In the genomic region with DNA sequence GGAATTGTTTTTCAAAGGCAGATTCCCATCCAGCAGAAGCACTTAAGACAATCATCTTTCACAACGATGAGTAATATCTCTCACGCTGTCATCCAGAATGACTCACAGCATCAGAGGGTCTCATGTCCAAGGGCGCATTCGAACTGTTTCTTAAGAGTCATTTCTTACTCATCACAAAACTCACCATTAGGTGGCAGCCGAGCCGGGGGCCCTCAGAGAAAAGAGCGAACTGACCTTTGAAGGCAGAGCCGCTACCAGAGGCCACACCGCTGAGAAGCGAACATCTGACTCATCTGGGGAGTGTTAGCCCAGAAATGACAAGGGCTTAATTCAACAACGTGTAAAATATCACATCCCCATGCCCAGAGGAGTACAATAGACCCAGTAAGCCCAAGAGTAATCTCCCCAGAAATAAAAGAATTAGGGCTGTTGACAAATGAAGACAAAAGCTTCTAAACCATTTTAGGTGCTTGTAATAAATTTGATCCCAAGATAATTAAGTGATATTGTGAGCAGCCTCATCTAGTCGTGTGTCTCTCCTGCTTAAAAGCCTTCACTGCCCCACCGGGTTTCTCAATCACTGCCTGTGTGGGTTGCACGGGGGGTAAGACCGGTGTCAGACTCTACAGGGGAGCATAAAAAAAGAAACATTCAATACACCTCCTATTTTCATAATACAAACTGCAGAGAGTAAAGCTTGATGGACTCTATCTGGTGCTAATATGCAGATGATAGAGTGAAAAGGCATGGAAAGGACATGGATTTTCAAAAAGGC, we compare ENCODE assay signal across 1 cellular context.
TF ChIP-seq lines count a peak whose summit lies in the region.

No MANE protein-coding gene starts in this region.

TF ChIP-seq in SK-N-SH, 30 proteins besides CTCF, POLR2A, EP300 and RAD21 (continued from another document):
- no peak for TF ChIP-seq CHD2 (IDR thresholded peaks at IDR 0.05; ENCODE audit: low read length, partially characterized antibody)
- TF ChIP-seq, protein P1, sequence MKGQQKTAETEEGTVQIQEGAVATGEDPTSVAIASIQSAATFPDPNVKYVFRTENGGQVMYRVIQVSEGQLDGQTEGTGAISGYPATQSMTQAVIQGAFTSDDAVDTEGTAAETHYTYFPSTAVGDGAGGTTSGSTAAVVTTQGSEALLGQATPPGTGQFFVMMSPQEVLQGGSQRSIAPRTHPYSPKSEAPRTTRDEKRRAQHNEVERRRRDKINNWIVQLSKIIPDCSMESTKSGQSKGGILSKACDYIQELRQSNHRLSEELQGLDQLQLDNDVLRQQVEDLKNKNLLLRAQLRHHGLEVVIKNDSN (IDR thresholded peaks at IDR 0.05; ENCODE audit: borderline replicate concordance, low read depth) = no peak
